23 cellular contexts compared by ENCODE assay signal in the genomic region with DNA sequence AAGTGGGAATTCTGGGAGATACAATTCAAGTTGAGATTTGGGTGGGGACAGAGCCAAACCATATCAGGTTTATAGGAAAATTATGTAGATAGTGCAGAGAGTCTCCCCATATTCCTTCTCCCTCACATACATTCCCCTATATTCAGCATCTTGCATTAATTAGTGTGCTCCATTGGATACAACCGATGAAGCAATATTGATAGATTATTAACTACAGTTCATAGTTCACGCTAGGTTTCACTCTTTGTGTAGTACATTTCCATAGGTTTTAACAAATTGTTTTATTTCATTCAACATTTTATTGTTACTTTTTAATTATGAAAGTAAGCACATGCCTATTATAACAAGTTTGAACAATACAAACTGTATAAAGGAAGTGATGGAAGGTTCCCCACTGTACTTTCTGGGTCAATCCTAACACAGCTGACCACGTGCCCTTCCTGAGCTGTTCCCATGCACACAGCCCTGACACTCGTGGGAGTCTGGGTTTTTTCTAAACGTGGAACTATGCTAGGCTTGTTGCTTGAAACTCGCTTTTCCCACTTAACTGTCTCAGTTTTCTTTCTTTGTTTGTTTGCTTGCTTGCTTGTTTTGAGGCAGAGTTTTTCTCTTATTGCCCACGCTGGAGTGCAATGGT.
"Had no signal": no experiment of that assay in that cellular context is flagged by ENCODE, and none has a peak within 500 bp of the region (broad histone marks: within the 10 kb centered on the region; RNA-seq: fewer than 3 reads in every experiment).

No MANE protein-coding gene starts in this region.

- H3K27ac ChIP-seq: heart right ventricle, hepatocyte, left ventricle myocardium inferior, ovary, right atrium auricular region, skin epidermis, spleen, suprapubic skin, thoracic aorta, tibial artery, upper lobe of right lung had no signal

- H3K36me3 ChIP-seq: heart right ventricle, left ventricle myocardium inferior, ovary, right atrium auricular region, spleen, suprapubic skin, thoracic aorta, tibial artery, upper lobe of right lung had no signal

- H3K4me3 ChIP-seq: heart right ventricle, hepatocyte, left ventricle myocardium inferior, lung, mucosa of descending colon, ovary, right atrium auricular region, skin epidermis, spleen, suprapubic skin, thoracic aorta, tibial artery, upper lobe of right lung had no signal

- H3K4me1 ChIP-seq: heart right ventricle, left ventricle myocardium inferior, right atrium auricular region, spleen, tibial artery, upper lobe of right lung had no signal

- ATAC-seq: heart right ventricle; mucosa of descending colon; naive thymus-derived CD4-positive, alpha-beta T cell; sciatic nerve; stimulated activated effector memory CD8-positive, alpha-beta T cell treated with anti-CD3 and anti-CD28 coated beads, Interleukin-12 subunit alpha, Interleukin-12 subunit beta, amount 100 ng/mL, for 72 hours; upper lobe of right lung had no signal

- H3K9me3 ChIP-seq: mucosa of descending colon, ovary, suprapubic skin, thoracic aorta, tibial artery, upper lobe of right lung had no signal

- H3K27me3 ChIP-seq: hepatocyte, ovary, right atrium auricular region, tibial artery had no signal

- FAIRE-seq: urothelium cell line had no signal

- DNase-seq: heart right ventricle; islet precursor cell; left ventricle myocardium inferior; midbrain; mucosa of descending colon; naive thymus-derived CD4-positive, alpha-beta T cell; nephron progenitor cell; ovary; spleen; stimulated activated CD4-positive, alpha-beta T cell treated with anti-CD3 and anti-CD28 coated beads, Interleukin-4, amount 100 ng/mL, for 24 hours; stimulated activated naive CD4-positive, alpha-beta T cell; tibial artery; trophoblast cell; upper lobe of right lung had no signal
